Comparison of ENCODE assay signal across 27 cellular contexts in genomic region chr1:115620950-115621349, GRCh38.
"Had no signal": no experiment of that assay in that cellular context is flagged by ENCODE, and none has a peak within 500 bp of the region (broad histone marks: within the 10 kb centered on the region; RNA-seq: fewer than 3 reads in every experiment).

No MANE protein-coding gene starts in this region.

- DNase-seq: colonic mucosa; cortex of kidney; dermis blood vessel endothelial cell; dorsolateral prefrontal cortex; effector CD4-positive, alpha-beta T cell; effector CD8-positive, alpha-beta T cell; effector memory CD4-positive, alpha-beta T cell; effector memory CD8-positive, alpha-beta T cell; endodermal cell; erythroblast; esophagus squamous epithelium; foreskin fibroblast; foreskin keratinocyte; foreskin melanocyte; gastrocnemius medialis; glutamatergic neuron; head of caudate nucleus; heart left ventricle; heart right ventricle had no signal

- FAIRE-seq: endometrium, endothelial cell of umbilical vein had no signal

- H3K4me1 Mint-ChIP-seq: endodermal cell had no signal

- H3K27ac ChIP-seq: colonic mucosa, coronary artery, dorsolateral prefrontal cortex, epithelial cell of prostate, esophagus muscularis mucosa, esophagus squamous epithelium, foreskin keratinocyte, gastrocnemius medialis, gastroesophageal sphincter, heart left ventricle, heart right ventricle had no signal

- H3K27me3 ChIP-seq: colonic mucosa, esophagus squamous epithelium, gastrocnemius medialis, gastroesophageal sphincter, heart left ventricle, heart right ventricle had no signal

- ATAC-seq: effector memory CD8-positive, alpha-beta T cell; esophagus mucosa; foreskin keratinocyte; gastrocnemius medialis; gastroesophageal sphincter; heart left ventricle; heart right ventricle had no signal

- H3K36me3 ChIP-seq: colonic mucosa, esophagus muscularis mucosa, esophagus squamous epithelium, gastrocnemius medialis, gastroesophageal sphincter, heart left ventricle, heart right ventricle had no signal

- H3K9me3 ChIP-seq: colonic mucosa, gastrocnemius medialis had no signal

- H3K4me1 ChIP-seq: colonic mucosa, esophagus muscularis mucosa, foreskin keratinocyte, gastroesophageal sphincter, heart left ventricle, heart right ventricle had no signal

- H3K27ac Mint-ChIP-seq: dendritic cell treated with granulocyte-macrophage colony-stimulating factor and Interleukin-4, amounts not matched to agents 40 ng/mL and 50 ng/mL, for 4 days; effector memory CD8-positive, alpha-beta T cell; endodermal cell had no signal

- H3K4me3 ChIP-seq: colonic mucosa, coronary artery, dorsolateral prefrontal cortex, esophagus muscularis mucosa, esophagus squamous epithelium, gastrocnemius medialis, gastroesophageal sphincter, heart left ventricle, heart right ventricle had no signal

- H3K4me3 Mint-ChIP-seq: dendritic cell treated with granulocyte-macrophage colony-stimulating factor and Interleukin-4, amounts not matched to agents 40 ng/mL and 50 ng/mL, for 4 days; effector memory CD8-positive, alpha-beta T cell; endodermal cell had no signal
